29 cellular contexts compared by ENCODE assay signal in genomic region chr9:133037775-133038174, GRCh38. TPM values are rescaled to one million over a fixed set of nuclear protein-coding genes. Genes with fewer than 3 reads are reported as not detected.
"Had no signal": no experiment of that assay in that cellular context is flagged by ENCODE, and none has a peak within 500 bp of the region (broad histone marks: within the 10 kb centered on the region; RNA-seq: fewer than 3 reads in every experiment).

No MANE protein-coding gene starts in this region.

- H3K27ac Mint-ChIP-seq: activated CD4-positive, alpha-beta memory T cell treated with anti-CD3 and anti-CD28 coated beads for 36 hours; activated CD4-positive, alpha-beta T cell treated with anti-CD3 and anti-CD28 coated beads, Interleukin-2, amount 10 ng/mL, durations not matched to agents 7 days and 5 days; activated naive CD4-positive, alpha-beta T cell treated with anti-CD3 and anti-CD28 coated beads for 36 hours; activated naive CD8-positive, alpha-beta T cell; activated T-helper 17 cell treated with anti-CD3 and anti-CD28 coated beads, Interleukin-2, amount 50 U/mL, for 72 hours; brain; T-cell had no signal

- H3K4me1 ChIP-seq: SJSA1 had no signal

- H3K9me3 ChIP-seq: SJSA1 had no signal

- H3K9me3 Mint-ChIP-seq: activated CD4-positive, alpha-beta memory T cell treated with anti-CD3 and anti-CD28 coated beads for 36 hours; activated CD4-positive, alpha-beta T cell treated with anti-CD3 and anti-CD28 coated beads, Interleukin-2, amount 10 ng/mL, durations not matched to agents 7 days and 5 days; activated naive CD4-positive, alpha-beta T cell treated with anti-CD3 and anti-CD28 coated beads for 36 hours; activated T-helper 17 cell treated with anti-CD3 and anti-CD28 coated beads, Interleukin-2, amount 50 U/mL, for 72 hours; brain; T-cell had no signal

- ATAC-seq: activated T-helper 17 cell treated with anti-CD3 and anti-CD28 coated beads, Interleukin-2, amount 50 U/mL, for 72 hours; PC-3; T-cell had no signal

- H3K4me3 Mint-ChIP-seq: activated CD4-positive, alpha-beta memory T cell treated with anti-CD3 and anti-CD28 coated beads for 36 hours; activated CD4-positive, alpha-beta T cell treated with anti-CD3 and anti-CD28 coated beads, Interleukin-2, amount 10 ng/mL, durations not matched to agents 7 days and 5 days; activated naive CD4-positive, alpha-beta T cell treated with anti-CD3 and anti-CD28 coated beads for 36 hours; activated naive CD8-positive, alpha-beta T cell; activated T-helper 17 cell treated with anti-CD3 and anti-CD28 coated beads, Interleukin-2, amount 50 U/mL, for 72 hours; brain; T-cell had no signal

- H3K27me3 ChIP-seq: cardiac muscle cell, SJSA1 had no signal

- H3K4me3 ChIP-seq: cardiac muscle cell, SJSA1 had no signal

- DNase-seq: activated CD4-positive, alpha-beta memory T cell treated with anti-CD3 and anti-CD28 coated beads for 36 hours; activated CD4-positive, alpha-beta T cell treated with anti-CD3 and anti-CD28 coated beads, Interleukin-2, amount 10 ng/mL, durations not matched to agents 7 days and 5 days; activated CD4-positive, CD25-positive, alpha-beta regulatory T cell; activated CD8-positive, alpha-beta memory T cell treated with anti-CD3 and anti-CD28 coated beads for 24 hours; activated gamma-delta T cell; activated naive CD4-positive, alpha-beta T cell treated with anti-CD3 and anti-CD28 coated beads for 36 hours; activated T-cell treated with anti-CD3 and anti-CD28 coated beads, Interleukin-2, amount 50 U/mL, for 48 hours; amygdala; KG1; MM.1S; NCI-H1105; NCI-H1436 treated with DMSO at 0.1 percent for 48 hours; NCI-H187; NCI-H2081; NCI-H510A treated with DMSO at 0.1 percent for 48 hours; NCI-H69; NK-92 treated with Interleukin-12 subunit alpha and Interleukin-12 subunit beta, amount 100 ng/mL, for 24 hours; PC-3; SHP77; T-cell had no signal

- FAIRE-seq: astrocyte, RCC 7860 had no signal

- H3K27ac ChIP-seq: cardiac muscle cell, SJSA1, VCaP had no signal

RNA-seq across cellular contexts. Expression of gene GFI1B, which starts 59.3 kb away (rescaled TPM):
- total RNA-seq: activated CD4-positive, alpha-beta memory T cell treated with anti-CD3 and anti-CD28 coated beads for 36 hours; activated CD4-positive, alpha-beta T cell treated with anti-CD3 and anti-CD28 coated beads, Interleukin-2, amount 10 ng/mL, durations not matched to agents 7 days and 5 days; activated naive CD4-positive, alpha-beta T cell treated with anti-CD3 and anti-CD28 coated beads for 36 hours; activated T-helper 17 cell treated with anti-CD3 and anti-CD28 coated beads, Interleukin-2, amount 50 U/mL, for 72 hours; astrocyte; PC-3; T-helper 2 cell treated with Interferon-gamma antibody and Interleukin-4, amounts not matched to agents 100 ng/mL and 5 ng/mL, for 36 hours had no signal
- polyA plus RNA-seq: cardiac muscle cell had no signal
